20 cellular contexts compared by ENCODE assay signal in genomic region chr5:57690724-57691123, GRCh38.
"Had no signal": no experiment of that assay in that cellular context is flagged by ENCODE, and none has a peak within 500 bp of the region (broad histone marks: within the 10 kb centered on the region; RNA-seq: fewer than 3 reads in every experiment).

No MANE protein-coding gene starts in this region.

- H3K9me3 Mint-ChIP-seq: endodermal cell had no signal

- H3K9me3 ChIP-seq: ovary, right atrium auricular region, sigmoid colon, stomach, thoracic aorta, transverse colon had no signal

- H3K27ac ChIP-seq: foreskin keratinocyte, hepatocyte, ovary, right atrium auricular region, sigmoid colon, skin epidermis, stomach, thoracic aorta, transverse colon had no signal

- H2AFZ ChIP-seq: hepatocyte had no signal

- FAIRE-seq: endothelial cell of umbilical vein had no signal

- DNase-seq: effector CD4-positive, alpha-beta T cell; endodermal cell; erythroblast; foreskin keratinocyte; head of caudate nucleus; left colon; ovary; sigmoid colon; stimulated activated CD4-positive, alpha-beta T cell treated with anti-CD3 and anti-CD28 coated beads, Interleukin-12 subunit alpha, Interleukin-12 subunit beta, amount 100 ng/mL, for 4 hours; stimulated activated naive CD4-positive, alpha-beta T cell; stomach; substantia nigra; transverse colon had no signal

- H3K36me3 ChIP-seq: ovary, right atrium auricular region, sigmoid colon, stomach, thoracic aorta, transverse colon had no signal

- H3K27ac Mint-ChIP-seq: endodermal cell; natural killer cell treated with Interleukin-12 subunit alpha and Interleukin-12 subunit beta and Interleukin-15 and Interleukin-18, amount 100 ng/mL, for 72 hours had no signal

- H3K4me3 Mint-ChIP-seq: endodermal cell; natural killer cell treated with Interleukin-12 subunit alpha and Interleukin-12 subunit beta and Interleukin-15 and Interleukin-18, amount 100 ng/mL, for 72 hours had no signal

- H3K36me3 Mint-ChIP-seq: natural killer cell treated with Interleukin-12 subunit alpha and Interleukin-12 subunit beta and Interleukin-15 and Interleukin-18, amount 100 ng/mL, for 72 hours had no signal

- H3K4me3 ChIP-seq: coronary artery, hepatocyte, ovary, right atrium auricular region, sigmoid colon, skin epidermis, stomach, thoracic aorta, transverse colon had no signal

- H3K27me3 ChIP-seq: foreskin keratinocyte, hepatocyte, ovary, right atrium auricular region, sigmoid colon, stomach, transverse colon had no signal

- H3K4me2 ChIP-seq: hepatocyte had no signal

- H3K79me2 ChIP-seq: hepatocyte had no signal

- ATAC-seq: foreskin keratinocyte; left colon; natural killer cell treated with Interleukin-12 subunit alpha and Interleukin-12 subunit beta and Interleukin-15 and Interleukin-18, amount 100 ng/mL, for 72 hours had no signal
